Comparison of ENCODE assay signal across 15 cellular contexts in the genomic region with DNA sequence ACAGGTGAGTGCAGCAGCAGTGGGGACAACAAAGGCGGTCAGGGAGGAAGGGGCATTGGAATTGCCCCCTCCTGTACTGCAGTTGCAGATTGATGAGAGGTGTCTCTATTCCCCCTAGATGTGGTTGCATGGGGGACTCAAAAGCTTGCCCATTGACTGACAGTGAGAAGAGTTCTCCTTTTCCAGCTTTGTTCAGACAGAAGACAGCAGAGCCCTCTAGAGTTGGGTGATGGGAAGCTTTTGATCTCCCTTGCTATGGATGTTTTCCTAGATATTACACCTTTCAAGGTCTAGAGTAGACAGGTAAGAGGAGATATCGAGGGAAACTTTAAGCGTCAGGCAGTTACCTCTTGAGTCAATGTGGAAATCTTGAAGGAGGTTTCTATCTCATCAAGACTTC. TPM values are rescaled to one million over a fixed set of nuclear protein-coding genes. Genes with fewer than 3 reads are reported as not detected.
DNase-seq lines count a peak whose midpoint lies in the region; ATAC-seq, FAIRE-seq and TF ChIP-seq lines count a peak whose summit lies in the region.
"Had no signal": no experiment of that assay in that cellular context is flagged by ENCODE, and none has a peak within 500 bp of the region (broad histone marks: within the 10 kb centered on the region; RNA-seq: fewer than 3 reads in every experiment).

No MANE protein-coding gene starts in this region.

- no peaks in the 10 kb centered on the region for H3K36me3 Mint-ChIP-seq in MCF 10A (ENCODE audit: insufficient read depth, unreplicated experiment)

- H3K36me3 ChIP-seq in breast epithelium (no peaks in the 10 kb centered on the region), bronchial epithelial cell (ENCODE audit: control insufficient read depth, insufficient read depth, low read length) (no peaks in the 10 kb centered on the region)

- H3K4me3 Mint-ChIP-seq in MCF 10A (ENCODE audit: unreplicated experiment), result no peak overlapping the region
- no peak overlapping the region for H3K4me3 Mint-ChIP-seq in stimulated activated naive CD8-positive, alpha-beta T cell treated with anti-CD3 and anti-CD28 coated beads, Interleukin-15, amount 100 ng/mL, for 72 hours
- H3K4me3 Mint-ChIP-seq: activated B cell treated with CpG ODN at 0.5 μM for 24 hours, B cell had no signal

- H3K27me3 Mint-ChIP-seq in MCF 10A (ENCODE audit: insufficient read depth, unreplicated experiment), result peaks cover 68% of the 10 kb centered on the region
- H3K27me3 Mint-ChIP-seq in stimulated activated naive CD8-positive, alpha-beta T cell treated with anti-CD3 and anti-CD28 coated beads, Interleukin-15, amount 100 ng/mL, for 72 hours, result peaks cover 83% of the 10 kb centered on the region

- peak; percentile 22 for DNase-seq in MCF 10A (ENCODE audit: unreplicated experiment)
- DNase-seq in breast epithelium (ENCODE audit: low spot score in 2 of 2), result no peak
- DNase-seq in NCI-H526 (lab: John Stamatoyannopoulos, UW), result peak; percentile 15 to 47
- peak; percentile 18 for DNase-seq in bronchial epithelial cell (ENCODE audit: low read depth)
- DNase-seq in NCI-H2081 treated with DMSO at 0.1 percent for 48 hours (lab: John Stamatoyannopoulos, UW), result no peak
- no peak for DNase-seq in stimulated activated naive CD8-positive, alpha-beta T cell treated with anti-CD3 and anti-CD28 coated beads, Interleukin-15, amount 100 ng/mL, for 72 hours
- no peak for DNase-seq in GM10266 (ENCODE audit: extremely low spot score)
- no peak for DNase-seq in AG20443 (ENCODE audit: low spot score)
- DNase-seq: activated B cell treated with CpG ODN at 0.5 μM for 24 hours; amygdala; effector memory CD4-positive, alpha-beta T cell; NCI-H2029; occipital lobe had no signal

- no peak for ATAC-seq in stimulated activated naive CD8-positive, alpha-beta T cell treated with anti-CD3 and anti-CD28 coated beads, Interleukin-15, amount 100 ng/mL, for 72 hours

- H3K9me3 ChIP-seq in breast epithelium, result no peaks in the 10 kb centered on the region

- intact Hi-C loops in MCF 10A (cut with micrococcal nuclease), result loop anchor here (1.0 to 5.0 kb wide), 2 partner anchors 159 to 179 kb away; a partner anchor contains a TSS
- intact Hi-C loops in breast epithelium (cut with DNase I; ENCODE audit: low total_unique reads), result no loop called here

- no peaks in the 10 kb centered on the region for H3K9me3 Mint-ChIP-seq in MCF 10A (ENCODE audit: unreplicated experiment)
- peaks cover under 1 to 4% of the 10 kb centered on the region in 2 donors for H3K9me3 Mint-ChIP-seq in stimulated activated naive CD8-positive, alpha-beta T cell treated with anti-CD3 and anti-CD28 coated beads, Interleukin-15, amount 100 ng/mL, for 72 hours

- no peak overlapping the region for H3K27ac ChIP-seq in breast epithelium
- H3K27ac ChIP-seq: RWPE1 had no signal

- TF ChIP-seq POLR2A in breast epithelium (IDR thresholded peaks at IDR 0.05), result no peak

- BruUV-seq in MCF 10A (replicated peaks; lab: Mats Ljungman, UMichigan), result no TSS peak

- CTCF ChIA-PET in MCF 10A (lab: Yijun Ruan, JAX), result interaction anchor here (0.7 to 2.0 kb wide), 7 partner anchors 8 to 297 kb away, joined by 3 to 6 read pairs (median 3); no protein-coding TSS in a partner anchor

- H3K4me1 Mint-ChIP-seq in MCF 10A (ENCODE audit: insufficient read depth, unreplicated experiment), result no peaks in the 10 kb centered on the region
- H3K4me1 Mint-ChIP-seq in stimulated activated naive CD8-positive, alpha-beta T cell treated with anti-CD3 and anti-CD28 coated beads, Interleukin-15, amount 100 ng/mL, for 72 hours, result peaks cover 44% of the 10 kb centered on the region

- no peak overlapping the region for H3K27ac Mint-ChIP-seq in MCF 10A (ENCODE audit: low read depth, unreplicated experiment)
- H3K27ac Mint-ChIP-seq in stimulated activated naive CD8-positive, alpha-beta T cell treated with anti-CD3 and anti-CD28 coated beads, Interleukin-15, amount 100 ng/mL, for 72 hours, result peak overlapping the region in 1 of 2 donors; percentile 48
- H3K27ac Mint-ChIP-seq: activated B cell treated with CpG ODN at 0.5 μM for 24 hours, B cell had no signal

- peaks cover 0 to 46% of the 10 kb centered on the region in 2 donors for H3K27me3 ChIP-seq in breast epithelium
- peaks cover 16% of the 10 kb centered on the region for H3K27me3 ChIP-seq in bronchial epithelial cell (ENCODE audit: control insufficient read depth, insufficient read depth, low read length)

- no peak overlapping the region for H3K4me3 ChIP-seq in breast epithelium
- H3K4me3 ChIP-seq in bronchial epithelial cell (ENCODE audit: low read depth, low read length), result no peak overlapping the region

- POLR2A ChIA-PET in MCF 10A (lab: Yijun Ruan, JAX), result interaction anchor here (0.9 to 1.5 kb wide), 2 partner anchors 51 to 181 kb away, joined by 3 read pairs; no protein-coding TSS in a partner anchor

- no peaks in the 10 kb centered on the region for H3K4me1 ChIP-seq in breast epithelium

- FAIRE-seq in bronchial epithelial cell (lab: Jason Lieb, UNC), result no peak

- TF ChIP-seq CTCF in MCF 10A (IDR thresholded peaks at IDR 0.05; ENCODE audit: unreplicated experiment) (peak; percentile 15), breast epithelium (IDR thresholded peaks at IDR 0.05) (no peak), bronchial epithelial cell (IDR thresholded peaks at IDR 0.05; ENCODE audit: insufficient read depth, low read length, severe bottlenecking) (peak; percentile 46), GM10266 (IDR thresholded peaks at IDR 0.05; ENCODE audit: control insufficient read depth, insufficient read depth, low read depth, missing control alignments) (no peak)

RNA-seq across cellular contexts. Expression of a gene that starts 2.9 kb away (rescaled TPM):
- total RNA-seq in MCF 10A (2022) (not detected in 2 replicates), breast epithelium (under 1 TPM in 2 of 3 donors, not detected in 1; 0.66 to 0.80 TPM), bronchial epithelial cell (not detected in 2 replicates)
- total RNA-seq: B cell had no signal

Comparison
In these comparisons a context has a peak if more than half of its experiments do, and no peak if none do; other contexts are left out.
1. DNase-seq: peak in MCF 10A (single experiment), NCI-H526 (2 of 2) and bronchial epithelial cell (single experiment); none in breast epithelium (0 of 2), NCI-H2081 treated with DMSO at 0.1 percent for 48 hours (single experiment), stimulated activated naive CD8-positive, alpha-beta T cell treated with anti-CD3 and anti-CD28 coated beads, Interleukin-15, amount 100 ng/mL, for 72 hours (0 of 2), GM10266 (single experiment) and AG20443 (single experiment).
2. CTCF ChIP-seq: peak in MCF 10A (single experiment) and bronchial epithelial cell (single experiment); none in breast epithelium (0 of 3) and GM10266 (single experiment).